1 cellular context compared by ENCODE assay signal in genomic region chr9:99266136-99267023, GRCh38.
TF ChIP-seq lines count a peak whose summit lies in the region.

No MANE protein-coding gene starts in this region.

TF ChIP-seq in K562, 482 proteins besides CTCF, POLR2A, EP300 and RAD21 (continued from another document and continues in another):
- TF ChIP-seq RBM22 (IDR thresholded peaks at IDR 0.05; ENCODE audit: low read depth, low read length, poor library complexity, severe bottlenecking) (no peak), ZSCAN32 (CRISPR knock-in tag; IDR thresholded peaks at IDR 0.05) (no peak), CREB1 (IDR thresholded peaks at IDR 0.05) (peak; percentile 47; the same call in 1 of the 2 replicates), CREB1 (CRISPR knock-in tag; IDR thresholded peaks at IDR 0.05) (peak; percentile 72), NFXL1 (CRISPR knock-in tag; IDR thresholded peaks at IDR 0.05) (no peak), KLF1 (tag; IDR thresholded peaks at IDR 0.05) (no peak), PTRF (tag; IDR thresholded peaks at IDR 0.05) (no peak), MAX (CRISPR knock-in tag; IDR thresholded peaks at IDR 0.05) (no peak), POU5F1 (IDR thresholded peaks at IDR 0.05; ENCODE audit: borderline replicate concordance, low read depth, low read length, partially characterized antibody) (no peak), ZC3H11A (IDR thresholded peaks at IDR 0.05; ENCODE audit: low read depth, low read length) (no peak), RUNX1 (IDR thresholded peaks at IDR 0.05; ENCODE audit: low read depth) (no peak), LARP7 (IDR thresholded peaks at IDR 0.05) (no peak), C11orf30 (IDR thresholded peaks at IDR 0.05; ENCODE audit: low read depth) (no peak), ZZZ3 (IDR thresholded peaks at IDR 0.05) (no peak), RBM14 (IDR thresholded peaks at IDR 0.05; ENCODE audit: borderline replicate concordance, insufficient read depth, low read depth, low read length) (no peak), NFIC (IDR thresholded peaks at IDR 0.05) (0 out of 2 replicates have a peak, but pooled peaks have one; percentile 20), SRSF9 (IDR thresholded peaks at IDR 0.05; ENCODE audit: borderline replicate concordance, low read depth, low read length) (no peak), PHF8 (IDR thresholded peaks at IDR 0.05; ENCODE audit: borderline replicate concordance, low read length) (no peak), NR2C1 (IDR thresholded peaks at IDR 0.05) (no peak), NR2C1 (tag; IDR thresholded peaks at IDR 0.05) (no peak), PHF21A (IDR thresholded peaks at IDR 0.05; ENCODE audit: borderline replicate concordance, low read depth) (no peak), RNF219 (CRISPR knock-in tag; IDR thresholded peaks at IDR 0.05) (no peak), FUS (optimal IDR thresholded peaks at IDR 0.05; ENCODE audit: low read depth, low read length) (no peak), ZNF583 (CRISPR knock-in tag; IDR thresholded peaks at IDR 0.05) (no peak), PURB (CRISPR knock-in tag; IDR thresholded peaks at IDR 0.05; ENCODE audit: low read depth) (no peak), STAT5A (IDR thresholded peaks at IDR 0.05; ENCODE audit: borderline replicate concordance, low read length) (no peak), POLR2H (tag; IDR thresholded peaks at IDR 0.05; ENCODE audit: low read depth) (no peak), KDM5B (IDR thresholded peaks at IDR 0.05; ENCODE audit: insufficient replicate concordance, low read depth, low read length) (no peak), COPS2 (conservative IDR thresholded peaks at IDR 0.05) (no peak), ZNF707 (CRISPR knock-in tag; conservative IDR thresholded peaks at IDR 0.05) (no peak), ZNF561 (CRISPR knock-in tag; conservative IDR thresholded peaks at IDR 0.05) (no peak), TFAM (CRISPR knock-in tag; conservative IDR thresholded peaks at IDR 0.05) (no peak), CREBBP (IDR thresholded peaks at IDR 0.05; ENCODE audit: low read depth, low read length) (no peak), ZBTB7A (IDR thresholded peaks at IDR 0.05; ENCODE audit: borderline replicate concordance, control insufficient read depth, low read depth, low read length) (peak; percentile 49), SIN3A (IDR thresholded peaks at IDR 0.05; ENCODE audit: borderline replicate concordance in 2 of 2, control insufficient read depth in 1 of 2, low read depth in 2 of 2, low read length in 2 of 2) (no peak), RERE (CRISPR knock-in tag; IDR thresholded peaks at IDR 0.05; ENCODE audit: borderline replicate concordance) (0 out of 2 replicates have a peak, but pooled peaks have one; percentile 22), MYNN (IDR thresholded peaks at IDR 0.05) (no peak), MYNN (CRISPR knock-in tag; IDR thresholded peaks at IDR 0.05) (no peak), NR4A1 (CRISPR knock-in tag; IDR thresholded peaks at IDR 0.05) (no peak), NR4A1 (tag; IDR thresholded peaks at IDR 0.05) (no peak), CHCHD3 (CRISPR knock-in tag; IDR thresholded peaks at IDR 0.05) (no peak), POLR3G (IDR thresholded peaks at IDR 0.05; ENCODE audit: extremely low read depth, insufficient read length, insufficient replicate concordance) (no peak), BMI1 (IDR thresholded peaks at IDR 0.05; ENCODE audit: low read length) (peak; percentile 45; the same call in 1 of the 2 replicates), RB1 (IDR thresholded peaks at IDR 0.05; ENCODE audit: low read depth) (peak; percentile 71; the same call in 1 of the 2 replicates), ZBTB1 (CRISPR knock-in tag; IDR thresholded peaks at IDR 0.05; ENCODE audit: borderline replicate concordance, low read depth) (no peak), EP400 (IDR thresholded peaks at IDR 0.05) (no peak), ZNF311 (CRISPR knock-in tag; IDR thresholded peaks at IDR 0.05) (no peak), CEBPG (CRISPR knock-in tag; IDR thresholded peaks at IDR 0.05) (no peak), CEBPG (tag; conservative IDR thresholded peaks at IDR 0.05 in 1 of 2, IDR thresholded peaks at IDR 0.05 in 1 of 2) (no peak), ZC3H8 (IDR thresholded peaks at IDR 0.05) (no peak), TRIM28 (IDR thresholded peaks at IDR 0.05) (no peak), ETV5 (CRISPR knock-in tag; IDR thresholded peaks at IDR 0.05; ENCODE audit: low read depth) (no peak), SMARCE1 (IDR thresholded peaks at IDR 0.05) (no peak), SRF (CRISPR knock-in tag; IDR thresholded peaks at IDR 0.05) (0 out of 4 replicates have a peak, but pooled peaks of 1 of the 2 experiments have one; percentile 21), ZNF830 (CRISPR knock-in tag; IDR thresholded peaks at IDR 0.05) (no peak), ZNF384 (IDR thresholded peaks at IDR 0.05; ENCODE audit: low read depth, low read length) (peak; percentile 60), ZNF408 (CRISPR knock-in tag; IDR thresholded peaks at IDR 0.05; ENCODE audit: low read depth) (no peak), STAT5B (CRISPR knock-in tag; IDR thresholded peaks at IDR 0.05) (no peak), BRF2 (IDR thresholded peaks at IDR 0.05; ENCODE audit: borderline replicate concordance, insufficient read depth, insufficient read length) (no peak), THRAP3 (IDR thresholded peaks at IDR 0.05; ENCODE audit: borderline replicate concordance) (no peak)
- TF ChIP-seq, protein P1, sequence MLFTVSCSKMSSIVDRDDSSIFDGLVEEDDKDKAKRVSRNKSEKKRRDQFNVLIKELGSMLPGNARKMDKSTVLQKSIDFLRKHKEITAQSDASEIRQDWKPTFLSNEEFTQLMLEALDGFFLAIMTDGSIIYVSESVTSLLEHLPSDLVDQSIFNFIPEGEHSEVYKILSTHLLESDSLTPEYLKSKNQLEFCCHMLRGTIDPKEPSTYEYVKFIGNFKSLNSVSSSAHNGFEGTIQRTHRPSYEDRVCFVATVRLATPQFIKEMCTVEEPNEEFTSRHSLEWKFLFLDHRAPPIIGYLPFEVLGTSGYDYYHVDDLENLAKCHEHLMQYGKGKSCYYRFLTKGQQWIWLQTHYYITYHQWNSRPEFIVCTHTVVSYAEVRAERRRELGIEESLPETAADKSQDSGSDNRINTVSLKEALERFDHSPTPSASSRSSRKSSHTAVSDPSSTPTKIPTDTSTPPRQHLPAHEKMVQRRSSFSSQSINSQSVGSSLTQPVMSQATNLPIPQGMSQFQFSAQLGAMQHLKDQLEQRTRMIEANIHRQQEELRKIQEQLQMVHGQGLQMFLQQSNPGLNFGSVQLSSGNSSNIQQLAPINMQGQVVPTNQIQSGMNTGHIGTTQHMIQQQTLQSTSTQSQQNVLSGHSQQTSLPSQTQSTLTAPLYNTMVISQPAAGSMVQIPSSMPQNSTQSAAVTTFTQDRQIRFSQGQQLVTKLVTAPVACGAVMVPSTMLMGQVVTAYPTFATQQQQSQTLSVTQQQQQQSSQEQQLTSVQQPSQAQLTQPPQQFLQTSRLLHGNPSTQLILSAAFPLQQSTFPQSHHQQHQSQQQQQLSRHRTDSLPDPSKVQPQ (CRISPR knock-in tag; IDR thresholded peaks at IDR 0.05; ENCODE audit: borderline replicate concordance), result no peak
- TF ChIP-seq, protein P2, sequence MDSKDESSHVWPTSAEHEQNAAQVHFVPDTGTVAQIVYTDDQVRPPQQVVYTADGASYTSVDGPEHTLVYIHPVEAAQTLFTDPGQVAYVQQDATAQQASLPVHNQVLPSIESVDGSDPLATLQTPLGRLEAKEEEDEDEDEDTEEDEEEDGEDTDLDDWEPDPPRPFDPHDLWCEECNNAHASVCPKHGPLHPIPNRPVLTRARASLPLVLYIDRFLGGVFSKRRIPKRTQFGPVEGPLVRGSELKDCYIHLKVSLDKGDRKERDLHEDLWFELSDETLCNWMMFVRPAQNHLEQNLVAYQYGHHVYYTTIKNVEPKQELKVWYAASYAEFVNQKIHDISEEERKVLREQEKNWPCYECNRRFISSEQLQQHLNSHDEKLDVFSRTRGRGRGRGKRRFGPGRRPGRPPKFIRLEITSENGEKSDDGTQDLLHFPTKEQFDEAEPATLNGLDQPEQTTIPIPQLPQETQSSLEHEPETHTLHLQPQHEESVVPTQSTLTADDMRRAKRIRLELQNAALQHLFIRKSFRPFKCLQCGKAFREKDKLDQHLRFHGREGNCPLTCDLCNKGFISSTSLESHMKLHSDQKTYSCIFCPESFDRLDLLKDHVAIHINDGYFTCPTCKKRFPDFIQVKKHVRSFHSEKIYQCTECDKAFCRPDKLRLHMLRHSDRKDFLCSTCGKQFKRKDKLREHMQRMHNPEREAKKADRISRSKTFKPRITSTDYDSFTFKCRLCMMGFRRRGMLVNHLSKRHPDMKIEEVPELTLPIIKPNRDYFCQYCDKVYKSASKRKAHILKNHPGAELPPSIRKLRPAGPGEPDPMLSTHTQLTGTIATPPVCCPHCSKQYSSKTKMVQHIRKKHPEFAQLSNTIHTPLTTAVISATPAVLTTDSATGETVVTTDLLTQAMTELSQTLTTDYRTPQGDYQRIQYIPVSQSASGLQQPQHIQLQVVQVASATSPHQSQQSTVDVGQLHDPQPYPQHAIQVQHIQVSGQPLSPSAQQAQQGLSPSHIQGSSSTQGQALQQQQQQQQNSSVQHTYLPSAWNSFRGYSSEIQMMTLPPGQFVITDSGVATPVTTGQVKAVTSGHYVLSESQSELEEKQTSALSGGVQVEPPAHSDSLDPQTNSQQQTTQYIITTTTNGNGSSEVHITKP (IDR thresholded peaks at IDR 0.05; ENCODE audit: partially characterized antibody), result peak; percentile 70
